In the genomic region with DNA sequence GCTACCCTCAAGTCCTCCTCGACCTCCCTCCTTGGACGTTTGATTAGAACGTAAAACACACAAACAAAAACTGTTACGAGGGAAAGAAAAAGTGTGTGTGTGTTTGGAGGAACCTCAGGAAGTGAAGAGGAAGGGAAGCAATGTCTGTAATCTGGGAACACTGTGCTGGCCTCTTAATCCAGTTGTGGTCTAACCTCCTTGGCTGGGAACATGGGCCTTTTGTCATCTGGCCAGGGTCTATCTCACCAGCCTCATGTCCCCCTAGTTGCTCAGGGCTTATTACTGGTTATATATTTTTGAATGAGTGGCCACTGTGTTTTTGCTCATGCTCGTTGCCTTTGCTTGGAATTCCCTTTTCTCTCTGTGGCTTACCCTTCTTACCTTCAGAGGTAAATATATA, we compare ENCODE assay signal across 20 cellular contexts.
DNase-seq lines count a peak whose midpoint lies in the region; ATAC-seq, FAIRE-seq and TF ChIP-seq lines count a peak whose summit lies in the region.
"Had no signal": no experiment of that assay in that cellular context is flagged by ENCODE, and none has a peak within 500 bp of the region (broad histone marks: within the 10 kb centered on the region; RNA-seq: fewer than 3 reads in every experiment).

No MANE protein-coding gene starts in this region.

- no peak for FAIRE-seq in GM12892 (lab: Jason Lieb, UNC)

- H3K9ac ChIP-seq in mesenchymal stem cell (ENCODE audit: low read length), result no peak overlapping the region
- H3K9ac ChIP-seq: KMS-11 had no signal

- H2AFZ ChIP-seq in mesenchymal stem cell (ENCODE audit: low read depth, low read length), result no peak overlapping the region

- H3K4me2 ChIP-seq in mesenchymal stem cell (ENCODE audit: low read length, poor library complexity, severe bottlenecking), result no peak overlapping the region
- H3K4me2 ChIP-seq: KMS-11 had no signal

- no peaks in the 10 kb centered on the region for H3K36me3 Mint-ChIP-seq in activated T-cell treated with anti-CD3 and anti-CD28 coated beads, Interleukin-2, amount 50 U/mL, for 4 hours (ENCODE audit: insufficient read depth)

- DNase-seq in RPMI7951 (ENCODE audit: low read depth) (peak; percentile 9), mesenchymal stem cell (no peak), hippocampal formation (lab: John Stamatoyannopoulos, UW) (no peak), GOT3 (lab: John Stamatoyannopoulos, UW) (no peak), GM12892 (ENCODE audit: insufficient read length) (no peak)
- DNase-seq in activated T-cell treated with anti-CD3 and anti-CD28 coated beads, Interleukin-2, amount 50 U/mL, for 4 hours, result no peak
- DNase-seq: AML-193, DMS79, MV-4-11, NCI-H187, NCI-H2107, NCI-H2227 treated with DMSO at 0.1 percent for 48 hours, NCI-H510A treated with DMSO at 0.1 percent for 48 hours, NCI-H82, OCI-M1 had no signal

- peaks cover 0 to 55% of the 10 kb centered on the region in 2 experiments for H3K27me3 ChIP-seq in mesenchymal stem cell (ENCODE audit: control insufficient read depth in 1 of 2, insufficient read depth in 1 of 2, low read length in 2 of 2)
- H3K27me3 ChIP-seq: SJSA1 had no signal

- no peak overlapping the region for H2BK5ac ChIP-seq in mesenchymal stem cell (ENCODE audit: low read depth, low read length, poor library complexity, severe bottlenecking)

- no peaks in the 10 kb centered on the region for H3K4me1 Mint-ChIP-seq in activated T-cell treated with anti-CD3 and anti-CD28 coated beads, Interleukin-2, amount 50 U/mL, for 4 hours (ENCODE audit: low read depth)

- H2AK5ac ChIP-seq in mesenchymal stem cell (ENCODE audit: low read length, severe bottlenecking), result peak overlapping the region; percentile 17

- H3K36me3 ChIP-seq in HEK293 (ENCODE audit: control insufficient read depth in 2 of 2, insufficient read depth in 1 of 2, low read length in 2 of 2) (no peaks in the 10 kb centered on the region), mesenchymal stem cell (ENCODE audit: control insufficient read depth in 1 of 2, insufficient read depth in 2 of 2, low read depth in 1 of 2, low read length in 2 of 2) (no peaks in the 10 kb centered on the region)
- H3K36me3 ChIP-seq: SJSA1 had no signal

- no peak overlapping the region for H2BK120ac ChIP-seq in mesenchymal stem cell (ENCODE audit: low read depth, low read length)

- no peak overlapping the region for H3K4me3 Mint-ChIP-seq in activated T-cell treated with anti-CD3 and anti-CD28 coated beads, Interleukin-2, amount 50 U/mL, for 4 hours
- H3K4me3 Mint-ChIP-seq: H9 had no signal

- POLR2A ChIA-PET in HEK293 (lab: Yijun Ruan, JAX), result interaction anchor here (1.4 kb wide), 1 partner anchor 9 kb away, joined by 5 read pairs; no protein-coding TSS in a partner anchor

- no peaks in the 10 kb centered on the region for H3K79me1 ChIP-seq in mesenchymal stem cell (replicated peaks; ENCODE audit: low read length, poor library complexity, severe bottlenecking)

- H3K9me3 ChIP-seq in HEK293 (ENCODE audit: control insufficient read depth, insufficient read depth, low read depth, low read length) (no peaks in the 10 kb centered on the region), mesenchymal stem cell (ENCODE audit: control insufficient read depth, low read length) (no peaks in the 10 kb centered on the region)
- H3K9me3 ChIP-seq: SJSA1 had no signal

- 72% methylated on average over 3 of the region's 5 CpGs for WGBS in mesenchymal stem cell

- no peak overlapping the region for H3K23ac ChIP-seq in mesenchymal stem cell (ENCODE audit: low read length in 2 of 2)

- H2BK12ac ChIP-seq in mesenchymal stem cell (ENCODE audit: low read length in 2 of 2), result no peak overlapping the region

- no peaks in the 10 kb centered on the region for H3K9me3 Mint-ChIP-seq in activated T-cell treated with anti-CD3 and anti-CD28 coated beads, Interleukin-2, amount 50 U/mL, for 4 hours
- H3K9me3 Mint-ChIP-seq: H9 had no signal

- H3K27ac ChIP-seq in HEK293 (ENCODE audit: extremely low read depth, low read depth, low read length), result peak overlapping the region; percentile 50
- peak overlapping the region; percentile 7 for H3K27ac ChIP-seq in mesenchymal stem cell (ENCODE audit: low read length, poor library complexity, severe bottlenecking)
- H3K27ac ChIP-seq: C4-2B, KMS-11, SJSA1 had no signal

- H4K8ac ChIP-seq in mesenchymal stem cell (ENCODE audit: low read length), result no peak overlapping the region

- no peak for ATAC-seq in activated T-cell treated with anti-CD3 and anti-CD28 coated beads, Interleukin-2, amount 50 U/mL, for 4 hours

- no peak for TF ChIP-seq POLR2A in GM12892 (IDR thresholded peaks at IDR 0.05; ENCODE audit: low read depth, low read length)

- H3K14ac ChIP-seq in mesenchymal stem cell (ENCODE audit: low read length in 2 of 2), result no peak overlapping the region

- H2BK15ac ChIP-seq in mesenchymal stem cell (ENCODE audit: low read depth, poor library complexity, severe bottlenecking), result no peak overlapping the region

- H3K18ac ChIP-seq in mesenchymal stem cell (ENCODE audit: low read depth in 1 of 2, low read length in 2 of 2), result no peak overlapping the region

- TF ChIP-seq CTCF in HEK293 (tag by site-specific recombination; IDR thresholded peaks at IDR 0.05), result no peak

- no peak overlapping the region for H4K91ac ChIP-seq in mesenchymal stem cell (ENCODE audit: low read length)

- H3K27me3 Mint-ChIP-seq in activated T-cell treated with anti-CD3 and anti-CD28 coated beads, Interleukin-2, amount 50 U/mL, for 4 hours (ENCODE audit: low read depth), result peaks cover 22% of the 10 kb centered on the region

- no peak overlapping the region for H3K4ac ChIP-seq in mesenchymal stem cell (ENCODE audit: low read depth in 1 of 2, low read length in 2 of 2)

- H3K4me3 ChIP-seq in HEK293 (ENCODE audit: low read depth, low read length), result no peak overlapping the region
- H3K4me3 ChIP-seq in mesenchymal stem cell (ENCODE audit: insufficient read depth in 1 of 2, low read depth in 1 of 2, low read length in 2 of 2), result no peak overlapping the region
- H3K4me3 ChIP-seq: SJSA1 had no signal

- H3K4me1 ChIP-seq in HEK293 (ENCODE audit: control insufficient read depth, insufficient read depth, low read length) (peaks cover 6% of the 10 kb centered on the region), mesenchymal stem cell (ENCODE audit: control insufficient read depth, insufficient read depth, low read depth, low read length) (peaks cover 10% of the 10 kb centered on the region)

- CTCF ChIA-PET in HEK293 (lab: Yijun Ruan, JAX), result interaction anchor here (1.6 to 13.6 kb wide), 3 partner anchors 91 to 272 kb away, joined by 4 to 455 read pairs (median 97); no protein-coding TSS in a partner anchor

TF ChIP-seq in HEK293, 187 proteins besides CTCF, POLR2A, EP300 and RAD21:
- TF ChIP-seq ZNF747 (tag by site-specific recombination; IDR thresholded peaks at IDR 0.05), result no peak
- TF ChIP-seq ZNF280C (tag by site-specific recombination; IDR thresholded peaks at IDR 0.05), result no peak
- TF ChIP-seq OVOL3 (tag by site-specific recombination; IDR thresholded peaks at IDR 0.05), result no peak
- TF ChIP-seq KLF16 (tag by site-specific recombination; IDR thresholded peaks at IDR 0.05), result no peak
- TF ChIP-seq ZNF2 (tag by site-specific recombination; IDR thresholded peaks at IDR 0.05), result no peak
